ENCODE assay signal across 12 cellular contexts in genomic region chr19:40809358-40810086, GRCh38. TPM values are rescaled to one million over a fixed set of nuclear protein-coding genes. Genes with fewer than 3 reads are reported as not detected.
DNase-seq lines count a peak whose midpoint lies in the region; ATAC-seq and TF ChIP-seq lines count a peak whose summit lies in the region.
"Had no signal": no experiment of that assay in that cellular context is flagged by ENCODE, and none has a peak within 500 bp of the region (broad histone marks: within the 10 kb centered on the region; RNA-seq: fewer than 3 reads in every experiment).

No MANE protein-coding gene starts in this region.

- H3K9me3 ChIP-seq in heart left ventricle (no peaks in the 10 kb centered on the region), breast epithelium (no peaks in the 10 kb centered on the region), upper lobe of left lung (no peaks in the 10 kb centered on the region)
- H3K9me3 ChIP-seq: BLaER1 had no signal

- peaks cover 62% of the 10 kb centered on the region for H3K4me1 Mint-ChIP-seq in mesothelial cell of epicardium

- H3K4me3 ChIP-seq in heart left ventricle (peak overlapping the region in 6 of 12 donors; percentile 52 to 65 (median 58)), breast epithelium (peak overlapping the region; percentile 29 to 68 (median 50)), upper lobe of left lung (peak overlapping the region in 2 of 4 donors; percentile 49 to 56)
- H3K4me3 ChIP-seq: BLaER1 had no signal

- no peak for TF ChIP-seq EP300 in upper lobe of left lung (IDR thresholded peaks at IDR 0.05)

- TF ChIP-seq POLR2A in heart left ventricle (IDR thresholded peaks at IDR 0.05) (no peak), breast epithelium (IDR thresholded peaks at IDR 0.05) (no peak), upper lobe of left lung (IDR thresholded peaks at IDR 0.05) (peak in 1 of 4 donors; percentile 22)

- 81 to 90% (median 85%) methylated on average over 34 to 39 of the region's 39 CpGs for WGBS in heart left ventricle, 4 donors
- WGBS in upper lobe of left lung, 2 donors: 89 to 94% methylated on average over 26 to 39 of the region's 39 CpGs

- H3K27me3 ChIP-seq in heart left ventricle (no peaks in the 10 kb centered on the region), breast epithelium (no peaks in the 10 kb centered on the region), upper lobe of left lung (no peaks in the 10 kb centered on the region)

- peak overlapping the region in 8 of 12 donors; percentile 73 to 87 (median 80) for H3K27ac ChIP-seq in heart left ventricle
- H3K27ac ChIP-seq in breast epithelium: peak overlapping the region; percentile 81
- H3K27ac ChIP-seq in upper lobe of left lung: peak overlapping the region; percentile 76 to 82 (median 80)
- H3K27ac ChIP-seq: BLaER1 had no signal

- ATAC-seq in heart left ventricle: no peak
- no peak for ATAC-seq in left ventricle myocardium superior
- no peak for ATAC-seq in upper lobe of left lung (ENCODE audit: low FRiP score in 2 of 2)
- ATAC-seq in GM19463 (IDR thresholded peaks at IDR 0.05; ENCODE audit: unreplicated experiment): no peak

- H3K36me3 Mint-ChIP-seq in mesothelial cell of epicardium: peaks cover 2% of the 10 kb centered on the region

- intact Hi-C loops in heart left ventricle (cut with DNase I) (loop anchor here in 6 of 10 donors (2.0 to 10.0 kb wide), 6 partner anchors 59 to 387 kb away; partner anchors contain the start of genes COQ8B (in 2 of the 6), ITPKC (in 2 of the 6), ACTMAP (in 1 of the 6) and SERTAD1 (in 1 of the 6)), left ventricle myocardium superior (cut with micrococcal nuclease) (no loop called here), breast epithelium (cut with DNase I; ENCODE audit: low total_unique reads) (loop anchor here (10.0 kb wide), 1 partner anchor 145 kb away; no protein-coding TSS in a partner anchor)

- H3K36me3 ChIP-seq in heart left ventricle (peaks cover 0 to 48% (median 28%) of the 10 kb centered on the region in 9 donors), breast epithelium (no peaks in the 10 kb centered on the region), upper lobe of left lung (peaks cover 14 to 41% (median 31%) of the 10 kb centered on the region in 4 donors)

- DNase-seq in heart left ventricle: peak in 1 of 5 donors; percentile 10
- DNase-seq in left ventricle myocardium superior: no peak
- DNase-seq in breast epithelium (ENCODE audit: low spot score in 2 of 2): no peak
- no peak for DNase-seq in mesothelial cell of epicardium (ENCODE audit: low spot score in 2 of 2, unreplicated experiment in 2 of 2)
- peak in 1 of 2 donors; percentile 70 for DNase-seq in upper lobe of left lung
- DNase-seq in SKM-1 (lab: John Stamatoyannopoulos, UW; ENCODE audit: unreplicated experiment): no peak
- DNase-seq in NCI-H2196 (lab: John Stamatoyannopoulos, UW; ENCODE audit: unreplicated experiment): no peak
- DNase-seq: NCI-H1092 treated with DMSO at 0.1 percent for 48 hours; stimulated activated CD4-positive, alpha-beta T cell treated with anti-CD3 and anti-CD28 coated beads, Interleukin-2, amount 100 ng/mL, for 24 hours had no signal

- no peaks in the 10 kb centered on the region for H3K9me3 Mint-ChIP-seq in mesothelial cell of epicardium

- peak overlapping the region; percentile 94 for H3K4me3 Mint-ChIP-seq in mesothelial cell of epicardium

- peaks cover 19 to 83% (median 63%) of the 10 kb centered on the region in 12 donors for H3K4me1 ChIP-seq in heart left ventricle
- peaks cover 11 to 30% of the 10 kb centered on the region in 2 donors for H3K4me1 ChIP-seq in breast epithelium
- H3K4me1 ChIP-seq in upper lobe of left lung: peaks cover 77 to 85% (median 79%) of the 10 kb centered on the region in 4 donors

- TF ChIP-seq CTCF in heart left ventricle (IDR thresholded peaks at IDR 0.05): no peak
- TF ChIP-seq CTCF in breast epithelium (IDR thresholded peaks at IDR 0.05): no peak
- no peak for TF ChIP-seq CTCF in mesothelial cell of epicardium (IDR thresholded peaks at IDR 0.05; ENCODE audit: unreplicated experiment)
- TF ChIP-seq CTCF in upper lobe of left lung (IDR thresholded peaks at IDR 0.05): no peak

- H3K27ac Mint-ChIP-seq in mesothelial cell of epicardium: peak overlapping the region; percentile 64

- no peaks in the 10 kb centered on the region for H3K27me3 Mint-ChIP-seq in mesothelial cell of epicardium (ENCODE audit: low read depth)

RNA-seq across cellular contexts. Expression of gene EGLN2, which starts 10.5 kb away (rescaled TPM):
- total RNA-seq in heart left ventricle (10 to 100 TPM; 38.1 to 85.1 (median 49.2) TPM), left ventricle myocardium superior (65.5 TPM), breast epithelium (10 to 100 TPM; 78.9 to 90.8 (median 88.5) TPM), mesothelial cell of epicardium (107 to 109 TPM (median 108 TPM) in 3 replicates), upper lobe of left lung (100 to 1,000 TPM; 170 to 353 (median 211) TPM)
- polyA plus RNA-seq in heart left ventricle: 10 to 100 TPM; 53.5 to 91.8 TPM

RNA-seq across cellular contexts. Expression of gene RAB4B, which starts 31.5 kb away (rescaled TPM):
- 10 to 100 TPM; 12.3 to 31.3 (median 15.0) TPM for total RNA-seq in heart left ventricle
- 10 to 100 TPM; 23.7 to 50.1 TPM for polyA plus RNA-seq in heart left ventricle
- total RNA-seq in left ventricle myocardium superior: 10.1 TPM
- 10 to 100 TPM; 21.6 to 28.2 (median 22.1) TPM for total RNA-seq in breast epithelium
- total RNA-seq in mesothelial cell of epicardium: 13.2 to 15.8 TPM (median 14.5 TPM) in 3 replicates
- total RNA-seq in upper lobe of left lung: 10 to 100 TPM; 39.9 to 78.5 (median 58.6) TPM

RNA-seq across cellular contexts. Expression of gene MIA, which starts 34.2 kb away (rescaled TPM):
- total RNA-seq in heart left ventricle (1 to 10 TPM in 2 of 9 donors, under 1 TPM in 2, not detected in 5; 0.72 to 3.0 (median 0.99) TPM), left ventricle myocardium superior (1.1 TPM), breast epithelium (10 to 100 TPM in 1 of 3 donors, 1 to 10 TPM in 1, not detected in 1; 5.6 to 47.3 TPM), mesothelial cell of epicardium (1.2 to 2.7 TPM (median 1.4 TPM) in 3 replicates), upper lobe of left lung (1 to 10 TPM in 3 of 6 donors, not detected in 3; 1.2 to 5.2 (median 2.1) TPM)
- polyA plus RNA-seq in heart left ventricle: 1 to 10 TPM in 1 of 2 donors, under 1 TPM in 1; 0.99 to 1.0 TPM
- total RNA-seq: dermis microvascular lymphatic vessel endothelial cell had no signal

RNA-seq across cellular contexts. Expression of gene CYP2A6, which starts 40.7 kb away (rescaled TPM):
- total RNA-seq in heart left ventricle (under 1 TPM in 1 of 9 donors, not detected in 8; 0.16 TPM), left ventricle myocardium superior (not detected), breast epithelium (under 1 TPM in 1 of 3 donors, not detected in 2; 0.64 TPM), mesothelial cell of epicardium (0.27 to 0.40 TPM (median 0.34 TPM) in 3 replicates), upper lobe of left lung (10 to 100 TPM in 1 of 6 donors, 1 to 10 TPM in 4, not detected in 1; 1.5 to 11.6 (median 2.9) TPM)
- polyA plus RNA-seq in heart left ventricle: not detected
- total RNA-seq: dermis microvascular lymphatic vessel endothelial cell had no signal

RNA-seq across cellular contexts. Expression of gene SNRPA, which starts 58.5 kb away (rescaled TPM):
- 10 to 100 TPM; 22.5 to 50.2 (median 31.6) TPM for total RNA-seq in heart left ventricle
- polyA plus RNA-seq in heart left ventricle: 10 to 100 TPM; 23.5 to 32.3 TPM
- 41.6 TPM for total RNA-seq in left ventricle myocardium superior
- 10 to 100 TPM; 41.6 to 52.8 (median 52.1) TPM for total RNA-seq in breast epithelium
- total RNA-seq in mesothelial cell of epicardium: 109 to 121 TPM (median 111 TPM) in 3 replicates
- total RNA-seq in upper lobe of left lung: 10 to 100 TPM; 32.4 to 90.1 (median 55.3) TPM
